Comparison of ENCODE assay signal across 9 cellular contexts in genomic region chr11:95512682-95513081, GRCh38.
DNase-seq lines count a peak whose midpoint lies in the region; ATAC-seq, FAIRE-seq and TF ChIP-seq lines count a peak whose summit lies in the region.
"Had no signal": no experiment of that assay in that cellular context is flagged by ENCODE, and none has a peak within 500 bp of the region (broad histone marks: within the 10 kb centered on the region; RNA-seq: fewer than 3 reads in every experiment).

No MANE protein-coding gene starts in this region.

- H3K27me3 ChIP-seq in K562 (ENCODE audit: control insufficient read depth in 2 of 2, insufficient read depth in 2 of 2, low read length in 2 of 2) (no peaks in the 10 kb centered on the region), skeletal muscle satellite cell (ENCODE audit: control insufficient read depth, insufficient read depth, low read length) (no peaks in the 10 kb centered on the region)

- CTCF ChIA-PET in K562 (lab: Yijun Ruan, JAX; ENCODE audit: low intra/inter-chr PET ratio) = no interaction called here

- H3K4me3 Mint-ChIP-seq in natural killer cell = no peak overlapping the region

- no peaks in the 10 kb centered on the region for H4K20me1 ChIP-seq in K562 (replicated peaks; ENCODE audit: control insufficient read depth, insufficient read depth, low read length)

- WGBS in K562 (ENCODE audit: insufficient coverage, low coverage, missing lambda C conversion rate) = 2% methylated on average over 4 of the region's 4 CpGs

- H3K9ac ChIP-seq in K562 (ENCODE audit: insufficient read depth in 1 of 2, low read depth in 2 of 2, low read length in 2 of 2) (no peak overlapping the region), skeletal muscle satellite cell (ENCODE audit: low read depth, low read length) (peak overlapping the region; percentile 57)

- no peak overlapping the region for H3K4me3 ChIP-seq in K562
- H3K4me3 ChIP-seq in skeletal muscle satellite cell (ENCODE audit: low read length) = peak overlapping the region; percentile 3

- H3K27ac Mint-ChIP-seq in natural killer cell = no peak overlapping the region

- TF ChIP-seq CTCF in K562 (IDR thresholded peaks at IDR 0.05 in 2 of 3, conservative IDR thresholded peaks at IDR 0.05 in 1 of 3; ENCODE audit: insufficient read depth in 2 of 3, low read depth in 1 of 3, low read length in 3 of 3) = no peak
- no peak for TF ChIP-seq CTCF in natural killer cell (IDR thresholded peaks at IDR 0.05)

- no peaks in the 10 kb centered on the region for H3K79me2 ChIP-seq in K562 (ENCODE audit: control insufficient read depth, insufficient read depth, low read length)

- H3K36me3 ChIP-seq in K562 (ENCODE audit: control insufficient read depth, insufficient read depth, low read length) = no peaks in the 10 kb centered on the region
- no peaks in the 10 kb centered on the region for H3K36me3 ChIP-seq in skeletal muscle satellite cell (ENCODE audit: insufficient read depth, low read length)

- no peak overlapping the region for H3K27ac ChIP-seq in K562 (ENCODE audit: extremely low read depth, low read depth, low read length)

- TF ChIP-seq POLR2A in K562 (conservative IDR thresholded peaks at IDR 0.05) = no peak

- BruUV-seq in K562 (replicated peaks; lab: Mats Ljungman, UMichigan) = no TSS peak

- no peak for TF ChIP-seq RAD21 in K562 (CRISPR knock-in tag; conservative IDR thresholded peaks at IDR 0.05 in 1 of 2, IDR thresholded peaks at IDR 0.05 in 1 of 2)

- H2AFZ ChIP-seq in K562 (ENCODE audit: low read depth, low read length) = no peak overlapping the region

- DNase-seq in GM03348 (ENCODE audit: low spot score) (peak; percentile 65), K562 (ENCODE audit: extremely low read depth in 1 of 4, low spot score in 3 of 4) (peak in 2 of 4 experiments; percentile 27 to 70), iris pigment epithelial cell (ENCODE audit: low read depth) (peak; percentile 92), DMS114 treated with DMSO at 0.1 percent for 48 hours (lab: John Stamatoyannopoulos, UW; ENCODE audit: unreplicated experiment) (no peak), natural killer cell (no peak), SKM-1 (lab: John Stamatoyannopoulos, UW; ENCODE audit: unreplicated experiment) (no peak), 8988T (no peak)

- intact Hi-C loops in K562 (cut with micrococcal nuclease) (no loop called here), natural killer cell (cut with micrococcal nuclease) (loop anchor here (10.0 kb wide), 1 partner anchor 192 kb away; no protein-coding TSS in a partner anchor)

- H3K4me2 ChIP-seq in K562 (ENCODE audit: insufficient read depth, low read length) (no peak overlapping the region), skeletal muscle satellite cell (ENCODE audit: low read length) (peak overlapping the region; percentile 64)

- no peaks in the 10 kb centered on the region for H3K4me1 Mint-ChIP-seq in natural killer cell

- H3K9me3 ChIP-seq in K562 (replicated peaks; ENCODE audit: control insufficient read depth, insufficient read depth, low read depth, low read length) = no peaks in the 10 kb centered on the region
- no peaks in the 10 kb centered on the region for H3K9me3 ChIP-seq in skeletal muscle satellite cell (replicated peaks; ENCODE audit: low read length)

- POLR2A ChIA-PET in K562 (lab: Yijun Ruan, JAX) = interaction anchor here (0.6 to 1.7 kb wide), 6 partner anchors 12 to 640 kb away, joined by 3 to 5 read pairs (median 4); partner anchors contain the start of gene SESN3

- H3K27me3 Mint-ChIP-seq in natural killer cell (ENCODE audit: low read depth in 2 of 2) = peaks cover 4 to 42% of the 10 kb centered on the region in 2 donors

- peak; percentile 84 for FAIRE-seq in K562 (lab: Jason Lieb, UNC)
- FAIRE-seq: colon had no signal

- ATAC-seq in K562 (peak; percentile 79), natural killer cell (no peak)

- no peaks in the 10 kb centered on the region for H3K9me1 ChIP-seq in K562 (ENCODE audit: control insufficient read depth, insufficient read depth, low read length)

- peaks cover 0 to 5% of the 10 kb centered on the region in 2 experiments; a peak in 3 of 5 replicates for H3K4me1 ChIP-seq in K562 (replicated peaks in 1 of 2; ENCODE audit: control insufficient read depth in 2 of 2, insufficient read depth in 2 of 2, low read length in 2 of 2)
- peaks cover 30% of the 10 kb centered on the region for H3K4me1 ChIP-seq in skeletal muscle satellite cell (ENCODE audit: control insufficient read depth, insufficient read depth, low read length)

- in situ Hi-C loops in K562 (cut with MboI) = no loop called here

- TF ChIP-seq EP300 in K562 (IDR thresholded peaks at IDR 0.05; ENCODE audit: low read length) = no peak

- H3K9me3 Mint-ChIP-seq in natural killer cell = no peaks in the 10 kb centered on the region

- H3K36me3 Mint-ChIP-seq in natural killer cell = no peaks in the 10 kb centered on the region

TF ChIP-seq in K562, 482 proteins besides CTCF, POLR2A, EP300 and RAD21 (continues in another document):
- TF ChIP-seq FOXK2 (conservative IDR thresholded peaks at IDR 0.05 in 1 of 2, IDR thresholded peaks at IDR 0.05 in 1 of 2; ENCODE audit: low read depth in 2 of 2) (peak; percentile 83 to 86), SMAD4 (CRISPR knock-in tag; conservative IDR thresholded peaks at IDR 0.05) (peak; percentile 68; the same call in 1 of the 2 replicates), THAP7 (CRISPR knock-in tag; IDR thresholded peaks at IDR 0.05) (no peak), CBX3 (IDR thresholded peaks at IDR 0.05; ENCODE audit: borderline replicate concordance in 1 of 2, low read length in 2 of 2) (no peak), JUN (IDR thresholded peaks at IDR 0.05; ENCODE audit: borderline replicate concordance, low read depth, low read length) (peak; percentile 68; the same call in 1 of the 2 replicates), JUN (CRISPR knock-in tag; IDR thresholded peaks at IDR 0.05; ENCODE audit: borderline replicate concordance) (no peak), FOS (IDR thresholded peaks at IDR 0.05; ENCODE audit: extremely low read depth, insufficient read length) (peak; percentile 39), ATF3 (IDR thresholded peaks at IDR 0.05) (peak; percentile 88), ATF3 (CRISPR knock-in tag; conservative IDR thresholded peaks at IDR 0.05) (peak; percentile 72; the same call in 1 of the 2 replicates), MAFF (IDR thresholded peaks at IDR 0.05; ENCODE audit: low read length) (peak; percentile 37; the same call in 1 of the 2 replicates), TAL1 (IDR thresholded peaks at IDR 0.05) (0 out of 2 replicates have a peak, but pooled peaks have one; percentile 5), TBL1XR1 (IDR thresholded peaks at IDR 0.05; ENCODE audit: low read length in 2 of 2) (0 out of 4 replicates have a peak, but pooled peaks of 1 of the 2 experiments have one; percentile 30), GTF2B (IDR thresholded peaks at IDR 0.05; ENCODE audit: extremely low read depth, insufficient read length) (no peak), NFE2 (IDR thresholded peaks at IDR 0.05; ENCODE audit: low read depth) (peak; percentile 67; the same call in 1 of the 2 replicates), NCOR1 (IDR thresholded peaks at IDR 0.05) (peak; percentile 45), JUND (IDR thresholded peaks at IDR 0.05; ENCODE audit: borderline replicate concordance, low read depth, low read length) (peak; percentile 91), JUND (tag; IDR thresholded peaks at IDR 0.05; ENCODE audit: borderline replicate concordance, low read depth, low read length) (peak; percentile 91; the same call in 2 of the 3 replicates), CEBPB (tag; IDR thresholded peaks at IDR 0.05) (peak; percentile 98), SMARCA4 (IDR thresholded peaks at IDR 0.05) (peak; percentile 81), FOXA1 (IDR thresholded peaks at IDR 0.05; ENCODE audit: borderline replicate concordance) (peak; percentile 63; the same call in 1 of the 2 replicates), THRA (IDR thresholded peaks at IDR 0.05) (no peak), SMAD1 (IDR thresholded peaks at IDR 0.05; ENCODE audit: low read depth, low read length, partially characterized antibody) (no peak), MEF2D (tag; conservative IDR thresholded peaks at IDR 0.05; ENCODE audit: low read depth) (peak; percentile 75; the same call in 1 of the 2 replicates), SOX6 (IDR thresholded peaks at IDR 0.05) (peak; percentile 72), ARID1B (IDR thresholded peaks at IDR 0.05) (peak; percentile 74)

Comparison
In these comparisons a context has a peak if more than half of its experiments do, and no peak if none do; other contexts are left out.
1. DNase-seq: peak in GM03348 (single experiment) and iris pigment epithelial cell (single experiment); none in DMS114 treated with DMSO at 0.1 percent for 48 hours (single experiment), natural killer cell (single experiment), SKM-1 (single experiment) and 8988T (single experiment).